ENCODE assay signal across 35 cellular contexts in genomic region chr16:58478427-58478826, GRCh38.
"Had no signal": no experiment of that assay in that cellular context is flagged by ENCODE, and none has a peak within 500 bp of the region (broad histone marks: within the 10 kb centered on the region; RNA-seq: fewer than 3 reads in every experiment).

No MANE protein-coding gene starts in this region.

- H3K27ac ChIP-seq: body of pancreas, brain microvascular endothelial cell, breast epithelium, VCaP had no signal

- H3K4me1 Mint-ChIP-seq: activated CD4-positive, alpha-beta T cell treated with anti-CD3 and anti-CD28 coated beads, Interleukin-2, amount 10 ng/mL, durations not matched to agents 24 days and 14 days; activated naive CD8-positive, alpha-beta T cell treated with anti-CD3 and anti-CD28 coated beads, Interleukin-2, amount 10 ng/mL, durations not matched to agents 7 days and 5 days; activated naive CD8-positive, alpha-beta T cell treated with anti-CD3 and anti-CD28 coated beads, Interleukin-2, amount 50 U/mL, for 24 hours; activated T-helper 17 cell treated with anti-CD3 and anti-CD28 coated beads, Interleukin-2, amount 50 U/mL, for 72 hours had no signal

- H3K27me3 ChIP-seq: body of pancreas, breast epithelium had no signal

- H3K9me3 Mint-ChIP-seq: activated B cell treated with CpG ODN at 0.5 μM for 24 hours; activated CD4-positive, alpha-beta memory T cell treated with anti-CD3 and anti-CD28 coated beads for 36 hours; activated CD4-positive, alpha-beta T cell treated with anti-CD3 and anti-CD28 coated beads, Interleukin-2, amount 10 ng/mL, durations not matched to agents 24 days and 14 days; activated CD8-positive, alpha-beta T cell treated with anti-CD3 and anti-CD28 coated beads for 36 hours; activated naive CD4-positive, alpha-beta T cell treated with anti-CD3 and anti-CD28 coated beads for 36 hours; activated naive CD4-positive, alpha-beta T cell treated with anti-CD3 and anti-CD28 coated beads, Interleukin-2, amount 50 U/mL, for 72 hours; activated naive CD8-positive, alpha-beta T cell treated with anti-CD3 and anti-CD28 coated beads, Interleukin-2, amount 10 ng/mL, durations not matched to agents 7 days and 5 days; activated naive CD8-positive, alpha-beta T cell treated with anti-CD3 and anti-CD28 coated beads, Interleukin-2, amount 50 U/mL, for 24 hours; activated T-cell treated with anti-CD3 and anti-CD28 coated beads, Interleukin-2, amount 50 U/mL, for 4 hours; activated T-cell treated with anti-CD3 and anti-CD28 coated beads, Interleukin-2, amount 50 U/mL, for 72 hours; activated T-helper 1 cell treated with anti-CD3 and anti-CD28 coated beads, Interleukin-12 subunit alpha, Interleukin-12 subunit beta, Interleukin-2, Interleukin-4 antibody, amounts not matched to agents 30 ng/mL and 10 ng/mL and 1 ng/mL, durations not matched to agents 14 hours and 24 hours and 36 hours; activated T-helper 17 cell treated with anti-CD3 and anti-CD28 coated beads, Interleukin-2, amount 50 U/mL, for 72 hours; T-helper 1 cell treated with Interleukin-12 subunit alpha and Interleukin-12 subunit beta and Interleukin-4 antibody, amounts not matched to agents 30 μg/mL and 1 μg/mL, for 36 hours; T-helper 2 cell treated with Interferon-gamma antibody and Interleukin-4, amounts not matched to agents 5 μg/mL and 100 μg/mL, for 36 hours had no signal

- H3K36me3 Mint-ChIP-seq: activated CD4-positive, alpha-beta memory T cell treated with anti-CD3 and anti-CD28 coated beads for 36 hours; activated naive CD4-positive, alpha-beta T cell treated with anti-CD3 and anti-CD28 coated beads, Interleukin-2, amount 50 U/mL, for 72 hours; activated naive CD8-positive, alpha-beta T cell treated with anti-CD3 and anti-CD28 coated beads, Interleukin-2, amount 10 ng/mL, durations not matched to agents 7 days and 5 days had no signal

- H3K4me1 ChIP-seq: body of pancreas, breast epithelium had no signal

- H3K4me3 Mint-ChIP-seq: activated B cell treated with CpG ODN at 0.5 μM for 24 hours; activated CD4-positive, alpha-beta memory T cell treated with anti-CD3 and anti-CD28 coated beads for 36 hours; activated CD4-positive, alpha-beta T cell treated with anti-CD3 and anti-CD28 coated beads, Interleukin-2, amount 10 ng/mL, durations not matched to agents 24 days and 14 days; activated CD8-positive, alpha-beta T cell treated with anti-CD3 and anti-CD28 coated beads for 36 hours; activated naive CD4-positive, alpha-beta T cell treated with anti-CD3 and anti-CD28 coated beads for 36 hours; activated naive CD8-positive, alpha-beta T cell treated with anti-CD3 and anti-CD28 coated beads, Interleukin-2, amount 10 ng/mL, durations not matched to agents 7 days and 5 days; activated naive CD8-positive, alpha-beta T cell treated with anti-CD3 and anti-CD28 coated beads, Interleukin-2, amount 50 U/mL, for 24 hours; activated T-cell treated with anti-CD3 and anti-CD28 coated beads, Interleukin-2, amount 50 U/mL, for 4 hours; activated T-cell treated with anti-CD3 and anti-CD28 coated beads, Interleukin-2, amount 50 U/mL, for 72 hours; activated T-helper 1 cell treated with anti-CD3 and anti-CD28 coated beads, Interleukin-12 subunit alpha, Interleukin-12 subunit beta, Interleukin-2, Interleukin-4 antibody, amounts not matched to agents 30 ng/mL and 10 ng/mL and 1 ng/mL, durations not matched to agents 14 hours and 24 hours and 36 hours; activated T-helper 17 cell treated with anti-CD3 and anti-CD28 coated beads, Interleukin-2, amount 50 U/mL, for 72 hours; T-helper 1 cell treated with Interleukin-12 subunit alpha and Interleukin-12 subunit beta and Interleukin-4 antibody, amounts not matched to agents 30 μg/mL and 1 μg/mL, for 36 hours; T-helper 2 cell treated with Interferon-gamma antibody and Interleukin-4, amounts not matched to agents 5 μg/mL and 100 μg/mL, for 36 hours had no signal

- H3K4me3 ChIP-seq: body of pancreas, breast epithelium had no signal

- H3K27ac Mint-ChIP-seq: activated B cell treated with CpG ODN at 0.5 μM for 24 hours; activated CD4-positive, alpha-beta memory T cell treated with anti-CD3 and anti-CD28 coated beads for 36 hours; activated CD4-positive, alpha-beta T cell treated with anti-CD3 and anti-CD28 coated beads, Interleukin-2, amount 10 ng/mL, durations not matched to agents 24 days and 14 days; activated CD8-positive, alpha-beta T cell treated with anti-CD3 and anti-CD28 coated beads for 36 hours; activated naive CD4-positive, alpha-beta T cell treated with anti-CD3 and anti-CD28 coated beads for 36 hours; activated naive CD4-positive, alpha-beta T cell treated with anti-CD3 and anti-CD28 coated beads, Interleukin-2, amount 50 U/mL, for 72 hours; activated naive CD8-positive, alpha-beta T cell treated with anti-CD3 and anti-CD28 coated beads, Interleukin-2, amount 10 ng/mL, durations not matched to agents 7 days and 5 days; activated naive CD8-positive, alpha-beta T cell treated with anti-CD3 and anti-CD28 coated beads, Interleukin-2, amount 50 U/mL, for 24 hours; activated T-cell treated with anti-CD3 and anti-CD28 coated beads, Interleukin-2, amount 50 U/mL, for 72 hours; activated T-helper 1 cell treated with anti-CD3 and anti-CD28 coated beads, Interleukin-12 subunit alpha, Interleukin-12 subunit beta, Interleukin-2, Interleukin-4 antibody, amounts not matched to agents 30 ng/mL and 10 ng/mL and 1 ng/mL, durations not matched to agents 14 hours and 24 hours and 36 hours; activated T-helper 17 cell treated with anti-CD3 and anti-CD28 coated beads, Interleukin-2, amount 50 U/mL, for 72 hours; T-helper 1 cell treated with Interleukin-12 subunit alpha and Interleukin-12 subunit beta and Interleukin-4 antibody, amounts not matched to agents 30 μg/mL and 1 μg/mL, for 36 hours; T-helper 2 cell treated with Interferon-gamma antibody and Interleukin-4, amounts not matched to agents 5 μg/mL and 100 μg/mL, for 36 hours had no signal

- H3K36me3 ChIP-seq: brain microvascular endothelial cell, breast epithelium had no signal

- H3K9me3 ChIP-seq: body of pancreas, breast epithelium had no signal

- ATAC-seq: activated CD8-positive, alpha-beta T cell treated with anti-CD3 and anti-CD28 coated beads for 36 hours; activated naive CD4-positive, alpha-beta T cell treated with anti-CD3 and anti-CD28 coated beads, Interleukin-2, amount 50 U/mL, for 72 hours; activated naive CD8-positive, alpha-beta T cell treated with anti-CD3 and anti-CD28 coated beads, Interleukin-2, amount 50 U/mL, for 24 hours; activated T-cell treated with anti-CD3 and anti-CD28 coated beads, Interleukin-2, amount 50 U/mL, for 4 hours; activated T-cell treated with anti-CD3 and anti-CD28 coated beads, Interleukin-2, amount 50 U/mL, for 72 hours; activated T-helper 17 cell treated with anti-CD3 and anti-CD28 coated beads, Interleukin-2, amount 50 U/mL, for 72 hours; body of pancreas had no signal

- DNase-seq: activated B cell treated with CpG ODN at 0.5 μM for 24 hours; activated CD4-positive, alpha-beta memory T cell treated with anti-CD3 and anti-CD28 coated beads for 36 hours; activated CD4-positive, alpha-beta T cell treated with anti-CD3 and anti-CD28 coated beads for 4 hours; activated CD4-positive, alpha-beta T cell treated with anti-CD3 and anti-CD28 coated beads, Interleukin-2, amount 10 ng/mL, durations not matched to agents 24 days and 14 days; activated CD4-positive, alpha-beta T cell treated with anti-CD3 and anti-CD28 coated beads, Interleukin-2, amount 50 U/mL, for 1 hour; activated CD4-positive, alpha-beta T cell treated with anti-CD3 and anti-CD28 coated beads, Interleukin-2, amount 50 U/mL, for 4 hours; activated CD4-positive, CD25-positive, alpha-beta regulatory T cell treated with anti-CD3 and anti-CD28 coated beads, Interleukin-2, amount 50 U/mL, for 72 hours; activated CD8-positive, alpha-beta memory T cell treated with anti-CD3 and anti-CD28 coated beads, Interleukin-2, amount 50 U/mL, for 4 hours; activated CD8-positive, alpha-beta T cell treated with anti-CD3 and anti-CD28 coated beads for 36 hours; activated effector memory CD4-positive, alpha-beta T cell treated with anti-CD3 and anti-CD28 coated beads, Interleukin-2, amount 50 U/mL, for 16 hours; activated gamma-delta T cell treated with Interleukin-2 at 50 U/mL for 16 hours; activated naive CD4-positive, alpha-beta T cell; activated naive CD4-positive, alpha-beta T cell treated with anti-CD3 and anti-CD28 coated beads for 36 hours; activated naive CD4-positive, alpha-beta T cell treated with anti-CD3 and anti-CD28 coated beads, Interleukin-2, amount 50 U/mL, for 16 hours; activated naive CD8-positive, alpha-beta T cell treated with anti-CD3 and anti-CD28 coated beads, Interleukin-2, amount 10 ng/mL, durations not matched to agents 7 days and 5 days; activated naive CD8-positive, alpha-beta T cell treated with anti-CD3 and anti-CD28 coated beads, Interleukin-2, amount 50 U/mL, for 24 hours; activated T-cell treated with anti-CD3 and anti-CD28 coated beads for 4 hours; activated T-cell treated with anti-CD3 and anti-CD28 coated beads, Interleukin-2, amount 50 U/mL, for 1 hour; activated T-cell treated with anti-CD3 and anti-CD28 coated beads, Interleukin-2, amount 50 U/mL, for 4 hours; activated T-cell treated with anti-CD3 and anti-CD28 coated beads, Interleukin-2, amount 50 U/mL, for 72 hours; amniotic stem cell; aorta; body of pancreas; brain microvascular endothelial cell; central memory CD4-positive, alpha-beta T cell; T-helper 1 cell; T-helper 2 cell; T-helper 9 cell had no signal
